ENCODE assay signal across 14 cellular contexts in the genomic region with DNA sequence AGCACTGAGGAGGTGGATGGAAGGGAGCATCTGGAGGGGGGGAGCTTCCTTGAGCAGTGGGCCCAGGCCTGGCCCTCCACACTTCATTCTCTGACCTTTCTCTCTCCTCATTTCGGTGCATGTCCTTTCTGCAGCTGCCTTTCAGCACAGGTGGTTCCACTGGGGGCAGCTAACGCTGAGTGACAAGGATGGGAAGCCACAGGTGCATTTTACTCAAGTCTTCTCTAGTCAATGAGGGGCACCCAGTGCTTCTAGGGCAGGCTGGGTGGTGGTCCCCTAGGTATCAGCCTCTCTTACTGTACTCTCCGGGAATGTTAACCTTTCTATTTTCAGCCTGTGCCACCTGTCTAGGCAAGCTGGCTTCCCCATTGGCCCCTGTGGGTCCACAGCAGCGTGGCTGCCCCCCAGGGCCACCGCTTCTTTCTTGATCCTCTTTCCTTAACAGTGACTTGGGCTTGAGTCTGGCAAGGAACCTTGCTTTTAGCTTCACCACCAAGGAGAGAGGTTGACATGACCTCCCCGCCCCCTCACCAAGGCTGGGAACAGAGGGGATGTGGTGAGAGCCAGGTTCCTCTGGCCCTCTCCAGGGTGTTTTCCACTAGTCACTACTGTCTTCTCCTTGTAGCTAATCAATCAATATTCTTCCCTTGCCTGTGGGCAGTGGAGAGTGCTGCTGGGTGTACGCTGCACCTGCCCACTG. TPM values are rescaled to one million over a fixed set of nuclear protein-coding genes. Genes with fewer than 3 reads are reported as not detected.
DNase-seq lines count a peak whose midpoint lies in the region; ATAC-seq and TF ChIP-seq lines count a peak whose summit lies in the region.
"Had no signal": no experiment of that assay in that cellular context is flagged by ENCODE, and none has a peak within 500 bp of the region (broad histone marks: within the 10 kb centered on the region; RNA-seq: fewer than 3 reads in every experiment).

No MANE protein-coding gene starts in this region.

- H3K9me3 Mint-ChIP-seq in CD14-positive monocyte (no peaks in the 10 kb centered on the region), HFFc6 (no peaks in the 10 kb centered on the region)
- H3K9me3 Mint-ChIP-seq in activated naive CD8-positive, alpha-beta T cell treated with anti-CD3 and anti-CD28 coated beads for 36 hours: no peaks in the 10 kb centered on the region
- H3K9me3 Mint-ChIP-seq in naive thymus-derived CD4-positive, alpha-beta T cell: no peaks in the 10 kb centered on the region
- H3K9me3 Mint-ChIP-seq: memory B cell had no signal

- H3K27ac ChIP-seq in naive thymus-derived CD4-positive, alpha-beta T cell (ENCODE audit: low read depth, low read length): peak overlapping the region; percentile 24
- H3K27ac ChIP-seq: BLaER1, heart left ventricle, thyroid gland had no signal

- H3K36me3 Mint-ChIP-seq in CD14-positive monocyte (peaks cover 37 to 67% of the 10 kb centered on the region in 2 donors), HFFc6 (ENCODE audit: low read depth) (peaks cover 9% of the 10 kb centered on the region)
- H3K36me3 Mint-ChIP-seq in activated naive CD8-positive, alpha-beta T cell treated with anti-CD3 and anti-CD28 coated beads for 36 hours: peaks cover 16% of the 10 kb centered on the region
- H3K36me3 Mint-ChIP-seq in naive thymus-derived CD4-positive, alpha-beta T cell: peaks cover 0 to 13% (median 6%) of the 10 kb centered on the region in 5 donors

- H3K27me3 Mint-ChIP-seq in CD14-positive monocyte (ENCODE audit: low read depth in 3 of 3) (no peaks in the 10 kb centered on the region), HFFc6 (ENCODE audit: insufficient read depth) (peaks cover 2% of the 10 kb centered on the region)
- H3K27me3 Mint-ChIP-seq in activated naive CD8-positive, alpha-beta T cell treated with anti-CD3 and anti-CD28 coated beads for 36 hours: no peaks in the 10 kb centered on the region
- no peaks in the 10 kb centered on the region for H3K27me3 Mint-ChIP-seq in naive thymus-derived CD4-positive, alpha-beta T cell

- H3K4me1 ChIP-seq in naive thymus-derived CD4-positive, alpha-beta T cell (ENCODE audit: control insufficient read depth in 2 of 2, insufficient read depth in 2 of 2, low read length in 2 of 2): no peaks in the 10 kb centered on the region

- DNase-seq in CD14-positive monocyte (ENCODE audit: low spot score) (no peak), HFFc6 (no peak), NCI-H146 treated with DMSO at 0.1 percent for 48 hours (lab: John Stamatoyannopoulos, UW; ENCODE audit: unreplicated experiment) (no peak), NCI-H446 (lab: John Stamatoyannopoulos, UW) (no peak)
- no peak for DNase-seq in activated naive CD8-positive, alpha-beta T cell treated with anti-CD3 and anti-CD28 coated beads for 36 hours
- no peak for DNase-seq in naive thymus-derived CD4-positive, alpha-beta T cell
- DNase-seq: activated CD4-positive, alpha-beta T cell treated with anti-CD3 and anti-CD28 coated beads for 48 hours; heart left ventricle; SIG-M5; thyroid gland had no signal

- H3K4me3 Mint-ChIP-seq in CD14-positive monocyte (no peak overlapping the region), HFFc6 (no peak overlapping the region)
- H3K4me3 Mint-ChIP-seq in activated naive CD8-positive, alpha-beta T cell treated with anti-CD3 and anti-CD28 coated beads for 36 hours: peak overlapping the region; percentile 50
- no peak overlapping the region for H3K4me3 Mint-ChIP-seq in naive thymus-derived CD4-positive, alpha-beta T cell
- H3K4me3 Mint-ChIP-seq: memory B cell had no signal

- CTCF ChIA-PET in naive thymus-derived CD4-positive, alpha-beta T cell (lab: Charles Lee): interaction anchor here (0.8 to 4.7 kb wide), 12 partner anchors 9 to 254 kb away, joined by 3 to 71 read pairs (median 4); no protein-coding TSS in a partner anchor

- intact Hi-C loops in CD14-positive monocyte (cut with micrococcal nuclease): loop anchor here (2.0 to 5.0 kb wide), 3 partner anchors 62 to 257 kb away; no protein-coding TSS in a partner anchor
- intact Hi-C loops in naive thymus-derived CD4-positive, alpha-beta T cell (cut with micrococcal nuclease): loop anchor here (1.0 to 2.0 kb wide), 3 partner anchors 62 to 373 kb away; no protein-coding TSS in a partner anchor

- ATAC-seq in naive thymus-derived CD4-positive, alpha-beta T cell: no peak
- no peak for ATAC-seq in HG03565 (IDR thresholded peaks at IDR 0.05; ENCODE audit: unreplicated experiment)
- ATAC-seq in GM18511 (IDR thresholded peaks at IDR 0.05; ENCODE audit: unreplicated experiment): no peak

- TF ChIP-seq CTCF in CD14-positive monocyte (IDR thresholded peaks at IDR 0.05): no peak
- no peak for TF ChIP-seq CTCF in HFFc6 (IDR thresholded peaks at IDR 0.05)

- no peaks in the 10 kb centered on the region for H3K9me3 ChIP-seq in naive thymus-derived CD4-positive, alpha-beta T cell (ENCODE audit: control insufficient read depth in 2 of 3, low read length in 3 of 3)
- H3K9me3 ChIP-seq: BLaER1, heart left ventricle, thyroid gland had no signal

- H3K4me1 Mint-ChIP-seq in CD14-positive monocyte (peaks cover 2% of the 10 kb centered on the region), HFFc6 (ENCODE audit: low read depth) (peaks cover 31% of the 10 kb centered on the region)
- peaks cover 26% of the 10 kb centered on the region for H3K4me1 Mint-ChIP-seq in activated naive CD8-positive, alpha-beta T cell treated with anti-CD3 and anti-CD28 coated beads for 36 hours
- peaks cover 0 to 24% (median 6%) of the 10 kb centered on the region in 7 donors for H3K4me1 Mint-ChIP-seq in naive thymus-derived CD4-positive, alpha-beta T cell

- no peaks in the 10 kb centered on the region for H3K27me3 ChIP-seq in naive thymus-derived CD4-positive, alpha-beta T cell (ENCODE audit: control insufficient read depth in 2 of 2, insufficient read depth in 2 of 2, low read length in 2 of 2)
- H3K27me3 ChIP-seq: BLaER1, heart left ventricle, thyroid gland had no signal

- H3K27ac Mint-ChIP-seq in CD14-positive monocyte (peak overlapping the region in 5 of 7 donors; percentile 28 to 67 (median 47)), HFFc6 (peak overlapping the region; percentile 51; the same call in 1 of the 2 replicates)
- peak overlapping the region; percentile 47 for H3K27ac Mint-ChIP-seq in activated naive CD8-positive, alpha-beta T cell treated with anti-CD3 and anti-CD28 coated beads for 36 hours
- H3K27ac Mint-ChIP-seq in naive thymus-derived CD4-positive, alpha-beta T cell: peak overlapping the region in 6 of 9 donors; percentile 49 to 77 (median 62)
- H3K27ac Mint-ChIP-seq: memory B cell had no signal

- POLR2A ChIA-PET in naive thymus-derived CD4-positive, alpha-beta T cell (lab: Charles Lee): no interaction called here

- peaks cover 0 to 42% (median 8%) of the 10 kb centered on the region in 3 experiments for H3K36me3 ChIP-seq in naive thymus-derived CD4-positive, alpha-beta T cell (ENCODE audit: control insufficient read depth in 2 of 3, insufficient read depth in 3 of 3, low read length in 3 of 3)

- H3K4me3 ChIP-seq in naive thymus-derived CD4-positive, alpha-beta T cell (ENCODE audit: low read length): no peak overlapping the region
- H3K4me3 ChIP-seq: BLaER1, heart left ventricle, thyroid gland had no signal

RNA-seq across cellular contexts. Expression of a gene that starts 43.2 kb away (rescaled TPM):
- 10 to 100 TPM; 39.8 to 42.7 TPM for polyA plus RNA-seq in CD14-positive monocyte
- 100 to 1,000 TPM in 4 of 6 experiments, 10 to 100 TPM in 2; 92.5 to 122 (median 107) TPM for total RNA-seq in HFFc6 (2021; fragmentation: NEBNext Ultra II Directional; extraction: Animal tissue kit (Norgen Biotek cat#: 25700))
- 100 to 1,000 TPM; 250 to 267 TPM for total RNA-seq in activated naive CD8-positive, alpha-beta T cell treated with anti-CD3 and anti-CD28 coated beads for 36 hours
- 100 to 1,000 TPM in 2 of 5 experiments, 10 to 100 TPM in 3; 70.2 to 175 (median 86.8) TPM for total RNA-seq in naive thymus-derived CD4-positive, alpha-beta T cell
- 10 to 100 TPM; 48.6 to 49.5 TPM for polyA plus RNA-seq in naive thymus-derived CD4-positive, alpha-beta T cell

RNA-seq across cellular contexts. Expression of a gene that starts 43.5 kb away (rescaled TPM):
- polyA plus RNA-seq in CD14-positive monocyte: 1 to 10 TPM; 6.6 to 7.1 TPM
- 10 to 100 TPM; 20.0 to 24.9 (median 21.6) TPM for total RNA-seq in HFFc6 (2021; fragmentation: NEBNext Ultra II Directional; extraction: Animal tissue kit (Norgen Biotek cat#: 25700))
- 10 to 100 TPM; 24.6 to 28.5 TPM for total RNA-seq in activated naive CD8-positive, alpha-beta T cell treated with anti-CD3 and anti-CD28 coated beads for 36 hours
- 10 to 100 TPM; 36.3 to 69.0 (median 60.2) TPM for total RNA-seq in naive thymus-derived CD4-positive, alpha-beta T cell
- polyA plus RNA-seq in naive thymus-derived CD4-positive, alpha-beta T cell: 1 to 10 TPM; 9.3 to 9.6 TPM
